8 cellular contexts compared by ENCODE assay signal in the genomic region with DNA sequence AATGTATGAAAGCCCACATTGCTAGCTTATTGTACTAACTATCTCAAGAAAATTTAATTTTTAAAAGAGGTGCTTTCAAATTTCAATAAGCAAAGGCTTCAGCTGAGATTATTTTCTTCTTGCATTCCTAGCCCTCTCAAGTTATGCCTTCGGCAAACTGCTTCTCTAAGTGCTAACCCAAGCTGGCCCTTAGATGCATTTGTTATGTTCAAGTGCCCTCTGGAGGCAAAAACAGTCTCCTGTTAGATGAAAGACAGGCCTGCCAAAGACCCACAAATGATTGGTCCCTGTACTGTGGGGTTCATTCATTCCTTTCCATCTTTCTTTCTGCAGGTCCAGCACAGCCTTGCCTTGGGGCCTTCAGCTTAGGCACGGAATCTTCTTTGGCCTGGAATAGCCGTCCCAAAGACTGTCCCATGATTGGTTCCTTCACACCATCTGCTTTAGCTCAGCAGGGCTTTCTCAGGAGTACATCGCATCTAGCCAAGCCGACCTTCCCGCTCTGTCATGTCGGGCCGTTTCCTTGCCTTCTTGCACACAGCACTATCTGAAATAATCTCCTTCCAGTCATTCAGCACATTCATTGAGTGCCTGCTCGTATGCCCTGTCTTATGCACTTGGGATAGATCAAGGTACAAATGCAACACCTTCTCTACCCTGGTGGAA. TPM values are rescaled to one million over a fixed set of nuclear protein-coding genes. Genes with fewer than 3 reads are reported as not detected.
DNase-seq lines count a peak whose midpoint lies in the region; ATAC-seq and TF ChIP-seq lines count a peak whose summit lies in the region.

No MANE protein-coding gene starts in this region.

- ATAC-seq in CD8-positive, alpha-beta T cell, result peak; percentile 8
- ATAC-seq in GM18508 (IDR thresholded peaks at IDR 0.05; ENCODE audit: insufficient read depth, unreplicated experiment) (peak; percentile 53), HG02870 (IDR thresholded peaks at IDR 0.05; ENCODE audit: unreplicated experiment) (peak; percentile 68)

- H3K27ac ChIP-seq in CD8-positive, alpha-beta T cell (ENCODE audit: low read depth, low read length), result no peak overlapping the region
- H3K27ac ChIP-seq in right atrium auricular region (no peak overlapping the region), transverse colon (peak overlapping the region in 2 of 4 donors; percentile 2 to 11)

- no peak for TF ChIP-seq POLR2A in transverse colon (IDR thresholded peaks at IDR 0.05)

- POLR2A ChIA-PET in CD8-positive, alpha-beta T cell (lab: Charles Lee), result no interaction called here

- no peaks in the 10 kb centered on the region for H3K36me3 ChIP-seq in CD8-positive, alpha-beta T cell (ENCODE audit: insufficient read depth, low read length)
- H3K36me3 ChIP-seq in right atrium auricular region (no peaks in the 10 kb centered on the region), transverse colon (no peaks in the 10 kb centered on the region)

- intact Hi-C loops in CD8-positive, alpha-beta T cell (cut with DNase I, micrococcal nuclease), result loop anchor here (1.0 to 10.0 kb wide), 3 partner anchors 45 to 277 kb away; a partner anchor contains a TSS
- intact Hi-C loops in activated T-helper 1 cell treated with anti-CD3 and anti-CD28 coated beads, Interleukin-12 subunit alpha, Interleukin-12 subunit beta, Interleukin-2, Interleukin-4 antibody, amounts not matched to agents 30 ng/mL and 10 ng/mL and 1 ng/mL, durations not matched to agents 14 hours and 24 hours and 36 hours (cut with micrococcal nuclease), result loop anchor here (1.0 to 5.0 kb wide), 2 partner anchors 46 to 275 kb away; a partner anchor contains a TSS
- intact Hi-C loops in transverse colon (cut with DNase I; ENCODE audit: low total_unique reads), result no loop called here

- no peaks in the 10 kb centered on the region for H3K36me3 Mint-ChIP-seq in CD8-positive, alpha-beta T cell
- H3K36me3 Mint-ChIP-seq in activated T-helper 1 cell treated with anti-CD3 and anti-CD28 coated beads, Interleukin-12 subunit alpha, Interleukin-12 subunit beta, Interleukin-2, Interleukin-4 antibody, amounts not matched to agents 30 ng/mL and 10 ng/mL and 1 ng/mL, durations not matched to agents 14 hours and 24 hours and 36 hours (ENCODE audit: low read depth), result peaks cover 4% of the 10 kb centered on the region

- CTCF ChIA-PET in CD8-positive, alpha-beta T cell (lab: Charles Lee), result interaction anchor here (0.6 to 1.7 kb wide), 4 partner anchors 15 to 248 kb away, joined by 3 to 5 read pairs (median 4); a partner anchor contains a TSS

- peak overlapping the region; percentile 87 for H3K27ac Mint-ChIP-seq in CD8-positive, alpha-beta T cell
- peak overlapping the region; percentile 82 for H3K27ac Mint-ChIP-seq in activated T-helper 1 cell treated with anti-CD3 and anti-CD28 coated beads, Interleukin-12 subunit alpha, Interleukin-12 subunit beta, Interleukin-2, Interleukin-4 antibody, amounts not matched to agents 30 ng/mL and 10 ng/mL and 1 ng/mL, durations not matched to agents 14 hours and 24 hours and 36 hours

- peak overlapping the region; percentile 53 for H3K4me3 ChIP-seq in CD8-positive, alpha-beta T cell (ENCODE audit: low read depth, low read length)
- H3K4me3 ChIP-seq in right atrium auricular region (no peak overlapping the region), transverse colon (no peak overlapping the region)

- H3K4me1 ChIP-seq in CD8-positive, alpha-beta T cell (ENCODE audit: insufficient read depth, low read length), result peaks cover 19% of the 10 kb centered on the region
- no peaks in the 10 kb centered on the region for H3K4me1 ChIP-seq in right atrium auricular region
- H3K4me1 ChIP-seq in transverse colon, result no peaks in the 10 kb centered on the region

- H3K4me3 Mint-ChIP-seq in CD8-positive, alpha-beta T cell, result peak overlapping the region; percentile 78
- H3K4me3 Mint-ChIP-seq in activated T-helper 1 cell treated with anti-CD3 and anti-CD28 coated beads, Interleukin-12 subunit alpha, Interleukin-12 subunit beta, Interleukin-2, Interleukin-4 antibody, amounts not matched to agents 30 ng/mL and 10 ng/mL and 1 ng/mL, durations not matched to agents 14 hours and 24 hours and 36 hours, result peak overlapping the region; percentile 78

- H3K27me3 ChIP-seq in CD8-positive, alpha-beta T cell (ENCODE audit: insufficient read depth, low read length), result no peaks in the 10 kb centered on the region
- H3K27me3 ChIP-seq in right atrium auricular region (no peaks in the 10 kb centered on the region), transverse colon (no peaks in the 10 kb centered on the region)

- TF ChIP-seq CTCF in CD8-positive, alpha-beta T cell (IDR thresholded peaks at IDR 0.05), result peak; percentile 30
- peak; percentile 36 to 67 for TF ChIP-seq CTCF in right atrium auricular region (IDR thresholded peaks at IDR 0.05)
- peak in 4 of 5 experiments; percentile 26 to 42 (median 30) for TF ChIP-seq CTCF in transverse colon (IDR thresholded peaks at IDR 0.05)

- peaks cover 8% of the 10 kb centered on the region for H3K9me3 Mint-ChIP-seq in CD8-positive, alpha-beta T cell
- peaks cover 10% of the 10 kb centered on the region for H3K9me3 Mint-ChIP-seq in activated T-helper 1 cell treated with anti-CD3 and anti-CD28 coated beads, Interleukin-12 subunit alpha, Interleukin-12 subunit beta, Interleukin-2, Interleukin-4 antibody, amounts not matched to agents 30 ng/mL and 10 ng/mL and 1 ng/mL, durations not matched to agents 14 hours and 24 hours and 36 hours

- no peak for TF ChIP-seq EP300 in transverse colon (IDR thresholded peaks at IDR 0.05; ENCODE audit: low read depth)

- DNase-seq in CD8-positive, alpha-beta T cell, result peak in 1 of 7 experiments; percentile 16
- DNase-seq in NCI-H1694 treated with DMSO at 0.1 percent for 48 hours (lab: John Stamatoyannopoulos, UW), result peak; percentile 33
- DNase-seq in activated T-helper 1 cell treated with anti-CD3 and anti-CD28 coated beads, Interleukin-12 subunit alpha, Interleukin-12 subunit beta, Interleukin-2, Interleukin-4 antibody, amounts not matched to agents 30 ng/mL and 10 ng/mL and 1 ng/mL, durations not matched to agents 14 hours and 24 hours and 36 hours (ENCODE audit: low spot score), result peak; percentile 27
- no peak for DNase-seq in right atrium auricular region (ENCODE audit: low spot score)
- DNase-seq in transverse colon, result no peak
- no peak for DNase-seq in T1000 (lab: John Stamatoyannopoulos, UW)

- 58 to 71% methylated on average over 7 to 9 of the region's 9 CpGs for WGBS in transverse colon (ENCODE audit: low coverage in 1 of 2), 2 donors

- H3K27me3 Mint-ChIP-seq in CD8-positive, alpha-beta T cell (ENCODE audit: low read depth), result no peaks in the 10 kb centered on the region
- peaks cover 6% of the 10 kb centered on the region for H3K27me3 Mint-ChIP-seq in activated T-helper 1 cell treated with anti-CD3 and anti-CD28 coated beads, Interleukin-12 subunit alpha, Interleukin-12 subunit beta, Interleukin-2, Interleukin-4 antibody, amounts not matched to agents 30 ng/mL and 10 ng/mL and 1 ng/mL, durations not matched to agents 14 hours and 24 hours and 36 hours (ENCODE audit: insufficient read depth)

- in situ Hi-C loops in transverse colon (cut with MboI; ENCODE audit: low pct_ligation_motif_present in 1 of 4, low pct_unique_long_range_greater_than_20kb in 1 of 4, low sequenced_read_pairs in 3 of 4), result no loop called here

- no peaks in the 10 kb centered on the region for H3K9me3 ChIP-seq in CD8-positive, alpha-beta T cell (ENCODE audit: low read length)
- H3K9me3 ChIP-seq in right atrium auricular region (no peaks in the 10 kb centered on the region), transverse colon (no peaks in the 10 kb centered on the region)

- H3K4me1 Mint-ChIP-seq in CD8-positive, alpha-beta T cell (ENCODE audit: low read depth), result peaks cover 23% of the 10 kb centered on the region
- H3K4me1 Mint-ChIP-seq in activated T-helper 1 cell treated with anti-CD3 and anti-CD28 coated beads, Interleukin-12 subunit alpha, Interleukin-12 subunit beta, Interleukin-2, Interleukin-4 antibody, amounts not matched to agents 30 ng/mL and 10 ng/mL and 1 ng/mL, durations not matched to agents 14 hours and 24 hours and 36 hours (ENCODE audit: low read depth), result peaks cover 20% of the 10 kb centered on the region

RNA-seq across cellular contexts. Expression of a gene that starts 26.4 kb away (rescaled TPM):
- total RNA-seq in CD8-positive, alpha-beta T cell, result not detected
- not detected in 2 replicates for total RNA-seq in activated T-helper 1 cell treated with anti-CD3 and anti-CD28 coated beads, Interleukin-12 subunit alpha, Interleukin-12 subunit beta, Interleukin-2, Interleukin-4 antibody, amounts not matched to agents 30 ng/mL and 10 ng/mL and 1 ng/mL, durations not matched to agents 14 hours and 24 hours and 36 hours
- total RNA-seq in right atrium auricular region (not detected), transverse colon (not detected)

RNA-seq across cellular contexts. Expression of a gene that starts 45.7 kb away (rescaled TPM):
- 10 to 100 TPM; 32.9 to 35.6 TPM for total RNA-seq in CD8-positive, alpha-beta T cell
- 42.9 and 44.3 TPM in 2 replicates for total RNA-seq in activated T-helper 1 cell treated with anti-CD3 and anti-CD28 coated beads, Interleukin-12 subunit alpha, Interleukin-12 subunit beta, Interleukin-2, Interleukin-4 antibody, amounts not matched to agents 30 ng/mL and 10 ng/mL and 1 ng/mL, durations not matched to agents 14 hours and 24 hours and 36 hours
- total RNA-seq in right atrium auricular region, result 10 to 100 TPM; 20.8 to 26.8 TPM
- 10 to 100 TPM; 25.8 to 62.7 (median 48.6) TPM for total RNA-seq in transverse colon

Comparison
In these comparisons a context has a peak if more than half of its experiments do, and no peak if none do; other contexts are left out.
1. ATAC-seq: peak in every context shown above with its lines; median percentile 68 in HG02870; 53 in GM18508; 8 in CD8-positive, alpha-beta T cell.
2. DNase-seq: peak in NCI-H1694 treated with DMSO at 0.1 percent for 48 hours (single experiment) and activated T-helper 1 cell treated with anti-CD3 and anti-CD28 coated beads, Interleukin-12 subunit alpha, Interleukin-12 subunit beta, Interleukin-2, Interleukin-4 antibody, amounts not matched to agents 30 ng/mL and 10 ng/mL and 1 ng/mL, durations not matched to agents 14 hours and 24 hours and 36 hours (single experiment); none in right atrium auricular region (single experiment), transverse colon (single experiment) and T1000 (single experiment).
3. Peak in every context shown above with its lines, with median percentiles within 50 percentile points of each other: CTCF ChIP-seq.